Comparison of ENCODE assay signal across 20 cellular contexts in genomic region chr10:55058800-55059199, GRCh38.
"Had no signal": no experiment of that assay in that cellular context is flagged by ENCODE, and none has a peak within 500 bp of the region (broad histone marks: within the 10 kb centered on the region; RNA-seq: fewer than 3 reads in every experiment).

No MANE protein-coding gene starts in this region.

- H3K27ac ChIP-seq: esophagus muscularis mucosa, gastrocnemius medialis, neutrophil, psoas muscle, skin epidermis, stomach, thoracic aorta had no signal

- H3K4me3 ChIP-seq: esophagus muscularis mucosa, gastrocnemius medialis, mucosa of descending colon, psoas muscle, skin epidermis, stomach, thoracic aorta had no signal

- DNase-seq: cortex of kidney; effector memory CD4-positive, alpha-beta T cell; gastrocnemius medialis; glutamatergic neuron; islet precursor cell; left colon; mammary epithelial cell; mucosa of descending colon; naive thymus-derived CD8-positive, alpha-beta T cell; psoas muscle; stimulated activated CD4-positive, alpha-beta T cell treated with anti-CD3 and anti-CD28 coated beads, Interleukin-2, amount 100 ng/mL, for 24 hours; stimulated activated CD4-positive, alpha-beta T cell treated with anti-CD3 and anti-CD28 coated beads, Interleukin-4, amount 100 ng/mL, for 4 hours; stimulated activated naive B cell treated with anti-CD40 and anti-IgM and Interleukin-4, amounts not matched to agents 10 μg/mL and 1 μg/mL and 100 μg/mL, for 72 hours; stomach; substantia nigra; trophoblast cell had no signal
